Comparison of ENCODE assay signal across 13 cellular contexts in genomic region chr2:68383778-68384177, GRCh38. TPM values are rescaled to one million over a fixed set of nuclear protein-coding genes. Genes with fewer than 3 reads are reported as not detected.
"Had no signal": no experiment of that assay in that cellular context is flagged by ENCODE, and none has a peak within 500 bp of the region (broad histone marks: within the 10 kb centered on the region; RNA-seq: fewer than 3 reads in every experiment).

No MANE protein-coding gene starts in this region.

- H3K27ac ChIP-seq: coronary artery, gastroesophageal sphincter, tibial nerve had no signal

- H3K36me3 ChIP-seq: gastroesophageal sphincter, tibial nerve had no signal

- H3K4me3 ChIP-seq: coronary artery, gastroesophageal sphincter, tibial nerve had no signal

- H3K4me3 Mint-ChIP-seq: activated CD4-positive, alpha-beta T cell treated with anti-CD3 and anti-CD28 coated beads, Interleukin-2, amount 10 ng/mL, durations not matched to agents 24 days and 14 days; activated naive CD4-positive, alpha-beta T cell treated with anti-CD3 and anti-CD28 coated beads, Interleukin-2, amount 50 U/mL, for 24 hours; WTC11 had no signal

- ATAC-seq: gastroesophageal sphincter, left ventricle myocardium superior, WTC11 had no signal

- DNase-seq: activated CD4-positive, alpha-beta T cell treated with anti-CD3 and anti-CD28 coated beads, Interleukin-2, amount 10 ng/mL, durations not matched to agents 24 days and 14 days; activated T-cell treated with anti-CD3 and anti-CD28 coated beads, Interleukin-2, amount 50 U/mL, for 1 hour; caudate nucleus; effector CD8-positive, alpha-beta T cell; left ventricle myocardium superior; posterior cingulate gyrus had no signal

- H3K9me3 Mint-ChIP-seq: activated CD4-positive, alpha-beta T cell treated with anti-CD3 and anti-CD28 coated beads, Interleukin-2, amount 10 ng/mL, durations not matched to agents 24 days and 14 days; activated naive CD4-positive, alpha-beta T cell treated with anti-CD3 and anti-CD28 coated beads, Interleukin-2, amount 50 U/mL, for 24 hours; WTC11 had no signal

- H3K27me3 ChIP-seq: gastroesophageal sphincter, tibial nerve had no signal

- H3K36me3 Mint-ChIP-seq: WTC11 had no signal

- H3K27me3 Mint-ChIP-seq: activated naive CD4-positive, alpha-beta T cell treated with anti-CD3 and anti-CD28 coated beads, Interleukin-2, amount 50 U/mL, for 24 hours had no signal

- H3K27ac Mint-ChIP-seq: activated CD4-positive, alpha-beta T cell treated with anti-CD3 and anti-CD28 coated beads, Interleukin-2, amount 10 ng/mL, durations not matched to agents 24 days and 14 days; WTC11 had no signal

- H3K9me3 ChIP-seq: gastroesophageal sphincter, tibial nerve had no signal

- H3K4me1 ChIP-seq: gastroesophageal sphincter had no signal

RNA-seq across cellular contexts. Expression of gene PLEK, which starts 18.7 kb away (rescaled TPM):
- total RNA-seq: fibroblast of lung, kidney epithelial cell had no signal
